In the genomic region with DNA sequence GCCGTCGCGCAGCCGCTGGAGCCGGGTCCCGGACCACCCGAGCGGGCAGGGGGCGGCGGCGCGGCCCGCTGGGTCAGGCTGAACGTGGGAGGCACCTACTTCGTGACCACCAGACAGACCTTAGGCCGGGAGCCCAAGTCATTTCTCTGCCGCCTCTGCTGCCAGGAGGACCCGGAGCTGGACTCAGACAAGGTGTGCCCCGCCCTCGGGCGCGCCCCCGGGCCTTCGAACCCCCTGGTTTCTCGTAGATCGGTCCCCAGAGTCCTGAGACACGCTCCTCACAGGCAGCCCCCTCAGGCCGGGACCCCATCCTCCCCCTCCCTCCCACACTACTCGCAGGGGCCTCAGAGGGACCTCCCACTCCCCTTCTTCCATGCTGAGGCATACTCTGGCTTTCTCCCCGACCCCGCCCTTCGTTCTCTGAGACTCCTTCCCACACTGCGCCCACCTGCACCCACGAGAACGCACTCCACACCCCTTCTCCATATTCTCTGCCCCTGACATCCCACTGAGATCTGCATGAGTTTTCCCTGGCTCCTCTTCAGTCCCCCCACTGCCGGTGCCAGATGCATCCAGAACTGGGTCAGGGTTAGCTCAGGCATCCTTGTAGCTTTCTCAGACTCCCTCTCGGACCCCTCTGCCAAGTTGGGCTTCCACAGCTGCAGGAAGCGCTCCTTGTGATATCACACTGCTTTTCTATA, we compare ENCODE assay signal across 8 cellular contexts.
DNase-seq lines count a peak whose midpoint lies in the region; ATAC-seq, FAIRE-seq and TF ChIP-seq lines count a peak whose summit lies in the region.

No MANE protein-coding gene starts in this region.

- peak overlapping the region; percentile 98 to 99 for H3K27ac ChIP-seq in coronary artery
- peak overlapping the region; percentile 67 for H3K27ac ChIP-seq in subcutaneous abdominal adipose tissue (ENCODE audit: low read depth, low read length)

- ATAC-seq in GM18858 (IDR thresholded peaks at IDR 0.05; ENCODE audit: unreplicated experiment) (peak; percentile 9), HG02840 (IDR thresholded peaks at IDR 0.05; ENCODE audit: low FRiP score, unreplicated experiment) (peak; percentile 9), memory B cell (ENCODE audit: low read depth) (peak; percentile 1), HG02852 (IDR thresholded peaks at IDR 0.05; ENCODE audit: unreplicated experiment) (no peak)

- TF ChIP-seq CTCF in coronary artery (IDR thresholded peaks at IDR 0.05): no peak

- DNase-seq in T-helper 1 cell: peak in 3 of 5 donors; percentile 17 to 26 (median 18)
- no peak for DNase-seq in coronary artery (ENCODE audit: low spot score)
- no peak for DNase-seq in memory B cell (ENCODE audit: low spot score in 2 of 2)
- no peak for DNase-seq in GM19239 (ENCODE audit: insufficient read length, low spot score)

- no peaks in the 10 kb centered on the region for H3K27me3 Mint-ChIP-seq in memory B cell

- peaks cover 19% of the 10 kb centered on the region for H3K4me1 Mint-ChIP-seq in memory B cell

- H3K36me3 ChIP-seq in subcutaneous abdominal adipose tissue (ENCODE audit: control insufficient read depth in 5 of 5, insufficient read depth in 5 of 5, low read length in 5 of 5): peaks cover 0 to 13% (median 9%) of the 10 kb centered on the region in 5 donors

- no peaks in the 10 kb centered on the region for H3K9me3 ChIP-seq in subcutaneous abdominal adipose tissue (ENCODE audit: control insufficient read depth in 5 of 5, low read length in 5 of 5)

- H3K36me3 Mint-ChIP-seq in memory B cell: peaks cover 4% of the 10 kb centered on the region

- peak overlapping the region; percentile 93 for H3K4me3 ChIP-seq in coronary artery
- peak overlapping the region; percentile 61 to 89 (median 78) for H3K4me3 ChIP-seq in subcutaneous abdominal adipose tissue (ENCODE audit: low read depth in 1 of 5, low read length in 5 of 5)

- peak overlapping the region; percentile 96 for H3K4me3 Mint-ChIP-seq in memory B cell

- no peaks in the 10 kb centered on the region for H3K9me3 Mint-ChIP-seq in memory B cell

- H3K27ac Mint-ChIP-seq in memory B cell: peak overlapping the region; percentile 94

- no peak for FAIRE-seq in GM19239 (lab: Jason Lieb, UNC)

- peaks cover 0 to 29% (median 27%) of the 10 kb centered on the region in 5 donors for H3K4me1 ChIP-seq in subcutaneous abdominal adipose tissue (ENCODE audit: control insufficient read depth in 5 of 5, insufficient read depth in 5 of 5, low read length in 5 of 5)

- H3K9ac ChIP-seq in subcutaneous abdominal adipose tissue (ENCODE audit: low read length in 5 of 5): peak overlapping the region; percentile 32 to 91 (median 86)

- H3K27me3 ChIP-seq in subcutaneous abdominal adipose tissue (ENCODE audit: control insufficient read depth in 5 of 5, insufficient read depth in 4 of 5, low read length in 5 of 5): no peaks in the 10 kb centered on the region

Comparison
In these comparisons a context has a peak if more than half of its experiments do, and no peak if none do; other contexts are left out.
1. DNase-seq: peak in T-helper 1 cell (3 of 5); none in coronary artery (single experiment), memory B cell (0 of 2) and GM19239 (single experiment).